In the genomic region with DNA sequence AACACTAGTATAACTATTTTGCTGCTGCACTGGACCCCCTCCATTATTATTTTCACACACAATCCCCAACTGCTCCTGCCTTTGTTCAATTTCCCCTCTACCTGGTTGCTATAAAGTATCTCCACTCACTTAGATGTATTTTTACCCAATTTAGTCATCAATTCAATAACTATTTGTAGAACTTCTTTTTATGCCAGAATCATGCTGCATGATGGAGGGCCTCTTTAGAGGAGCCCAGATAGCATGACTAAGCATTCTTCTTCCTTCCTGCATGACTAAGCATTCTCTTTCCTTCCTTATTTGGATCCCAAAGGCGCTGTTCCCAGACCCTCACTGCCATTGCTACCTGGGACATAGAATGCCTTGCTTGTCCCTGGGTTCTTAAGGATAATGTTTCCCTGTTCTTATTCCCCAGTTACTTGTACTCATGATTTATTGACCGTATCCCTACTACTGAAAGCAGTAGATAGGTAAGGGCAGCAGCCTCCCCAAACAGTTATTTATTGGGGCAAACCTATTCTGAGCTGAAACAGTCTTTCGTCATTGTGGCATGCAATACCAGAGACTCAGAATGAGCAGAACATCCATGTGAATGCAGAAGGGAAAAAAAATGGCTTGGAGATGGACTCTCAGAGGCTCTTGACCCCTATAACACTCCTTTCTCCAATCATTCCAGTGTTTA, we compare ENCODE assay signal across 12 cellular contexts.
A peak's percentile ranks its signal among the peaks of the same experiment; 100 is the strongest.
DNase-seq lines count a peak whose midpoint lies in the region; ATAC-seq and TF ChIP-seq lines count a peak whose summit lies in the region.
"Had no signal": no experiment of that assay in that cellular context is flagged by ENCODE, and none has a peak within 500 bp of the region (broad histone marks: within the 10 kb centered on the region; RNA-seq: fewer than 3 reads in every experiment).

No MANE protein-coding gene starts in this region.

- no peak for ATAC-seq in HG02970 (IDR thresholded peaks at IDR 0.05; ENCODE audit: low FRiP score, unreplicated experiment)
- no peak for ATAC-seq in GM21381 (IDR thresholded peaks at IDR 0.05; ENCODE audit: unreplicated experiment)
- ATAC-seq: Right ventricle myocardium inferior had no signal

- no peak overlapping the region for H3K4me3 ChIP-seq in fibroblast of mammary gland (ENCODE audit: control insufficient read depth, low read depth, low read length)
- H3K4me3 ChIP-seq: upper lobe of left lung had no signal

- DNase-seq in DMS 273 treated with DMSO at 0.1 percent for 48 hours (lab: John Stamatoyannopoulos, UW) = peak; percentile 6
- peak; percentile 60 for DNase-seq in H4 (ENCODE audit: low spot score)
- DNase-seq in RPMI7951 (ENCODE audit: low read depth) = peak; percentile 60
- peak; percentile 51 for DNase-seq in fibroblast of mammary gland (ENCODE audit: low read depth)
- no peak for DNase-seq in activated effector memory CD4-positive, alpha-beta T cell treated with Interleukin-2 at 50 U/mL for 16 hours
- DNase-seq in NAMALWA (ENCODE audit: low spot score) = no peak
- DNase-seq: mesenchymal stem cell, NCI-H2081 treated with DMSO at 0.1 percent for 48 hours, upper lobe of left lung had no signal

- no peak for TF ChIP-seq CTCF in fibroblast of mammary gland (conservative IDR thresholded peaks at IDR 0.05; ENCODE audit: control insufficient read depth, insufficient read depth, low read depth, low read length)

Comparison
In these comparisons a context has a peak if more than half of its experiments do, and no peak if none do; other contexts are left out.
1. DNase-seq: peak in DMS 273 treated with DMSO at 0.1 percent for 48 hours (single experiment), H4 (single experiment), RPMI7951 (single experiment) and fibroblast of mammary gland (single experiment); none in activated effector memory CD4-positive, alpha-beta T cell treated with Interleukin-2 at 50 U/mL for 16 hours (single experiment) and NAMALWA (single experiment).